Comparison of ENCODE assay signal across 21 cellular contexts in the genomic region with DNA sequence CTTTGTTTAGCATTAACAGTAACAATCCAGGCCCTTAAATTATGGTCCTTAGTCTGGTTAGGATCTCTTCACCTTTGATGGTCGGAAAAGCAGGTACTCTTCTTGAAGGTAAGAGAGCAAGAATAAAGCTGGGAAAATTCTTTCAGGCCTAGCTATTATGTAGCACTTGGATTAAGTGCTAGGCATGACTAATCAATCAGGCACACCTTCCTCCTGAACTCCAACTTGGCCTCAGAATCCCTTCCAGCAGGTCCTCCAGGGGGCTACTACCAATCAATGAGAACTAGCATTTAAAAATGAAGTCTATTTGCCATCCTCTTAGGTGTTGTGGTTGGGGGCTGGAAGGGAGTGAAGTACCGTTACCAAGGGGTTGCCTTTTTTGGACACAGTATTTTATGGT. TPM values are rescaled to one million over a fixed set of nuclear protein-coding genes. Genes with fewer than 3 reads are reported as not detected.
"Had no signal": no experiment of that assay in that cellular context is flagged by ENCODE, and none has a peak within 500 bp of the region (broad histone marks: within the 10 kb centered on the region; RNA-seq: fewer than 3 reads in every experiment).

No MANE protein-coding gene starts in this region.

- DNase-seq: activated CD4-positive, alpha-beta memory T cell treated with anti-CD3 and anti-CD28 coated beads, Interleukin-2, amount 10 ng/mL, durations not matched to agents 7 days and 5 days; activated CD4-positive, alpha-beta T cell treated with anti-CD3 and anti-CD28 coated beads for 36 hours; activated gamma-delta T cell treated with Interleukin-2 at 50 U/mL for 16 hours; activated naive CD8-positive, alpha-beta T cell treated with anti-CD3 and anti-CD28 coated beads, Interleukin-2, amount 10 ng/mL, durations not matched to agents 7 days and 5 days; activated T-cell treated with anti-CD3 and anti-CD28 coated beads, Interleukin-2, amount 50 U/mL, for 48 hours; anterior cingulate cortex; colonic mucosa; naive thymus-derived CD8-positive, alpha-beta T cell; stimulated activated CD4-positive, alpha-beta T cell treated with anti-CD3 and anti-CD28 coated beads, Interleukin-15, amount 100 ng/mL, for 24 hours; stimulated activated CD4-positive, alpha-beta T cell treated with anti-CD3 and anti-CD28 coated beads, Interleukin-4, amount 100 ng/mL, for 24 hours; stomach; T-cell; T1000 had no signal

- H3K27me3 ChIP-seq: colonic mucosa had no signal

- H3K4me1 ChIP-seq: colonic mucosa had no signal

- H3K36me3 ChIP-seq: colonic mucosa, stomach had no signal

- ATAC-seq: activated CD4-positive, alpha-beta T cell treated with anti-CD3 and anti-CD28 coated beads for 36 hours; naive thymus-derived CD8-positive, alpha-beta T cell; T-cell had no signal

- H3K9me3 ChIP-seq: colonic mucosa, stomach had no signal

- H3K4me3 ChIP-seq: colonic mucosa, lung, stomach had no signal

- H3K27ac ChIP-seq: colonic mucosa, stomach, VCaP had no signal

RNA-seq across cellular contexts. Expression of gene SMYD1, which starts 3.7 kb away (rescaled TPM):
- total RNA-seq: activated CD4-positive, alpha-beta memory T cell treated with anti-CD3 and anti-CD28 coated beads, Interleukin-2, amount 10 ng/mL, durations not matched to agents 7 days and 5 days; activated CD4-positive, alpha-beta T cell treated with anti-CD3 and anti-CD28 coated beads for 36 hours; activated naive CD8-positive, alpha-beta T cell treated with anti-CD3 and anti-CD28 coated beads, Interleukin-2, amount 10 ng/mL, durations not matched to agents 7 days and 5 days; fibroblast of lung; frontal cortex; naive thymus-derived CD8-positive, alpha-beta T cell; omental fat pad; pulmonary artery endothelial cell; T-cell had no signal
- polyA plus RNA-seq: fibroblast of lung; lung; naive thymus-derived CD8-positive, alpha-beta T cell had no signal

RNA-seq across cellular contexts. Expression of gene RNU2-63P, which starts 55.0 kb away (rescaled TPM):
- total RNA-seq: frontal cortex, omental fat pad, pulmonary artery endothelial cell, stomach, urinary bladder had no signal
- polyA plus RNA-seq: fibroblast of lung, lung, stomach, thymus, urinary bladder had no signal

RNA-seq across cellular contexts. Expression of gene FABP1, which starts 56.5 kb away (rescaled TPM):
- total RNA-seq: activated CD4-positive, alpha-beta memory T cell treated with anti-CD3 and anti-CD28 coated beads, Interleukin-2, amount 10 ng/mL, durations not matched to agents 7 days and 5 days; activated CD4-positive, alpha-beta T cell treated with anti-CD3 and anti-CD28 coated beads for 36 hours; activated naive CD8-positive, alpha-beta T cell treated with anti-CD3 and anti-CD28 coated beads, Interleukin-2, amount 10 ng/mL, durations not matched to agents 7 days and 5 days; fibroblast of lung; frontal cortex; naive thymus-derived CD8-positive, alpha-beta T cell; omental fat pad; pulmonary artery endothelial cell; urinary bladder had no signal
- polyA plus RNA-seq: fibroblast of lung; naive thymus-derived CD8-positive, alpha-beta T cell had no signal
